Comparison of ENCODE assay signal across 13 cellular contexts in genomic region chr2:46569766-46570165, GRCh38. TPM values are rescaled to one million over a fixed set of nuclear protein-coding genes. Genes with fewer than 3 reads are reported as not detected.
A peak's percentile ranks its signal among the peaks of the same experiment; 100 is the strongest.
DNase-seq lines count a peak whose midpoint lies in the region; ATAC-seq, FAIRE-seq and TF ChIP-seq lines count a peak whose summit lies in the region.
"Had no signal": no experiment of that assay in that cellular context is flagged by ENCODE, and none has a peak within 500 bp of the region (broad histone marks: within the 10 kb centered on the region; RNA-seq: fewer than 3 reads in every experiment).

No MANE protein-coding gene starts in this region.

- H3K9me3 ChIP-seq in ascending aorta (no peaks in the 10 kb centered on the region), pancreas (no peaks in the 10 kb centered on the region)
- H3K9me3 ChIP-seq: prostate gland had no signal

- H3K27me3 ChIP-seq in ascending aorta (no peaks in the 10 kb centered on the region), pancreas (no peaks in the 10 kb centered on the region)

- WGBS in pancreas, 2 donors = 95 to 98% methylated on average over 1 of the region's 1 CpG

- no peak overlapping the region for H3K27ac Mint-ChIP-seq in endothelial cell (ENCODE audit: unreplicated experiment)

- H3K4me3 ChIP-seq in ascending aorta (peak overlapping the region in 1 of 2 donors; percentile 7), pancreas (no peak overlapping the region)
- H3K4me3 ChIP-seq: prostate gland had no signal

- no peak overlapping the region for H3K4me3 Mint-ChIP-seq in endothelial cell (ENCODE audit: unreplicated experiment)
- H3K4me3 Mint-ChIP-seq: CD4-positive, alpha-beta memory T cell had no signal

- DNase-seq in GM18507 (ENCODE audit: extremely low spot score, insufficient read length, low read depth) (no peak), ascending aorta (ENCODE audit: low spot score in 2 of 2) (no peak), pancreas (no peak), endothelial cell (ENCODE audit: low spot score) (no peak), RCC 7860 (ENCODE audit: low spot score) (no peak), superior temporal gyrus (ENCODE audit: extremely low spot score) (no peak)
- DNase-seq in stimulated activated CD4-positive, alpha-beta T cell treated with anti-CD3 and anti-CD28 coated beads, Interleukin-4, amount 100 ng/mL, for 4 hours = no peak
- DNase-seq: activated CD4-positive, alpha-beta T cell treated with anti-CD3 and anti-CD28 coated beads, Interleukin-2, amount 50 U/mL, for 1 hour; CD4-positive, alpha-beta memory T cell; NCI-H345 had no signal

- peaks cover 4% of the 10 kb centered on the region for H3K4me1 Mint-ChIP-seq in endothelial cell (ENCODE audit: unreplicated experiment)

- peaks cover 0 to 6% of the 10 kb centered on the region in 2 donors for H3K36me3 ChIP-seq in ascending aorta
- no peaks in the 10 kb centered on the region for H3K36me3 ChIP-seq in pancreas
- H3K36me3 ChIP-seq: prostate gland had no signal

- TF ChIP-seq CTCF in ascending aorta (IDR thresholded peaks at IDR 0.05) (no peak), pancreas (IDR thresholded peaks at IDR 0.05) (no peak), endothelial cell (IDR thresholded peaks at IDR 0.05; ENCODE audit: unreplicated experiment) (no peak)

- H3K27ac ChIP-seq in ascending aorta (peak overlapping the region; percentile 56 to 73), pancreas (peak overlapping the region in 3 of 4 donors; percentile 47 to 81 (median 63))

- intact Hi-C loops in ascending aorta (cut with DNase I) = no loop called here
- intact Hi-C loops in pancreas (cut with DNase I) = no loop called here

- H3K4me1 ChIP-seq in ascending aorta (peaks cover 22 to 52% of the 10 kb centered on the region in 2 donors), pancreas (peaks cover 0 to 20% (median 9%) of the 10 kb centered on the region in 3 donors)

- no peaks in the 10 kb centered on the region for H3K27me3 Mint-ChIP-seq in endothelial cell (ENCODE audit: unreplicated experiment)
- H3K27me3 Mint-ChIP-seq: CD4-positive, alpha-beta memory T cell had no signal

- no peaks in the 10 kb centered on the region for H3K9me3 Mint-ChIP-seq in endothelial cell (ENCODE audit: unreplicated experiment)
- H3K9me3 Mint-ChIP-seq: CD4-positive, alpha-beta memory T cell had no signal

- ATAC-seq in HG02798 (IDR thresholded peaks at IDR 0.05; ENCODE audit: poor library complexity, unreplicated experiment) (peak; percentile 17), pancreas (no peak)

- H3K36me3 Mint-ChIP-seq in endothelial cell (ENCODE audit: low read depth, unreplicated experiment) = no peaks in the 10 kb centered on the region

- FAIRE-seq in GM18507 (lab: Jason Lieb, UNC) (peak; percentile 46), pancreas (lab: Jason Lieb, UNC) (no peak), RCC 7860 (lab: Jason Lieb, UNC) (no peak)
- FAIRE-seq: endothelial cell of umbilical vein had no signal

RNA-seq across cellular contexts. Expression of gene ATP6V1E2, which starts 27.4 kb away (rescaled TPM):
- total RNA-seq in ascending aorta (8.4 TPM), pancreas (1 to 10 TPM; 3.4 to 5.2 (median 4.1) TPM), endothelial cell (ENCODE audit: unreplicated experiment) (4.4 TPM)
- polyA plus RNA-seq in pancreas = 1 to 10 TPM; 2.0 to 3.6 TPM

RNA-seq across cellular contexts. Expression of gene RHOQ, which starts 27.5 kb away (rescaled TPM):
- total RNA-seq in ascending aorta = 40.0 TPM
- 10 to 100 TPM; 16.9 to 37.5 (median 18.8) TPM for total RNA-seq in pancreas
- 10 to 100 TPM; 16.7 to 16.8 TPM for polyA plus RNA-seq in pancreas
- 27.9 TPM for total RNA-seq in endothelial cell (ENCODE audit: unreplicated experiment)

RNA-seq across cellular contexts. Expression of gene PIGF, which starts 47.1 kb away (rescaled TPM):
- total RNA-seq in ascending aorta = 12.3 TPM
- 10 to 100 TPM in 3 of 6 donors, 1 to 10 TPM in 3; 8.1 to 13.3 (median 9.8) TPM for total RNA-seq in pancreas
- 10 to 100 TPM in 1 of 2 donors, 1 to 10 TPM in 1; 5.0 to 14.4 TPM for polyA plus RNA-seq in pancreas
- 23.8 TPM for total RNA-seq in endothelial cell (ENCODE audit: unreplicated experiment)

RNA-seq across cellular contexts. Expression of gene CRIPT, which starts 47.2 kb away (rescaled TPM):
- 2.1 TPM for total RNA-seq in ascending aorta
- 10 to 100 TPM in 1 of 6 donors, 1 to 10 TPM in 5; 4.0 to 10.3 (median 5.1) TPM for total RNA-seq in pancreas
- 1 to 10 TPM; 5.6 to 7.3 TPM for polyA plus RNA-seq in pancreas
- 10.3 TPM for total RNA-seq in endothelial cell (ENCODE audit: unreplicated experiment)
